In genomic region chr3:64164309-64164708, GRCh38 we compare ENCODE assay signal across 21 cellular contexts.
A peak's percentile ranks its signal among the peaks of the same experiment; 100 is the strongest.
DNase-seq lines count a peak whose midpoint lies in the region; ATAC-seq and TF ChIP-seq lines count a peak whose summit lies in the region.
"Had no signal": no experiment of that assay in that cellular context is flagged by ENCODE, and none has a peak within 500 bp of the region (broad histone marks: within the 10 kb centered on the region; RNA-seq: fewer than 3 reads in every experiment).

No MANE protein-coding gene starts in this region.

- H3K27me3 ChIP-seq in AG04450 (ENCODE audit: control insufficient read depth, insufficient read depth, low read length) (no peaks in the 10 kb centered on the region), RWPE2 (ENCODE audit: insufficient read depth, poor library complexity, severe bottlenecking) (no peaks in the 10 kb centered on the region), fibroblast of lung (ENCODE audit: control insufficient read depth, insufficient read depth, low read length) (no peaks in the 10 kb centered on the region), sigmoid colon (no peaks in the 10 kb centered on the region)
- no peaks in the 10 kb centered on the region for H3K27me3 ChIP-seq in naive thymus-derived CD4-positive, alpha-beta T cell (ENCODE audit: control insufficient read depth in 2 of 2, insufficient read depth in 2 of 2, low read length in 2 of 2)
- H3K27me3 ChIP-seq: BE2C, MG63 had no signal

- in situ Hi-C loops in GM13976 (cut with MboI; ENCODE audit: low sequenced_read_pairs, unreplicated experiment), result no loop called here

- no peak for TF ChIP-seq CTCF in AG04450 (IDR thresholded peaks at IDR 0.05; ENCODE audit: low read depth, low read length)
- TF ChIP-seq CTCF in RWPE2 (IDR thresholded peaks at IDR 0.05; ENCODE audit: poor library complexity, severe bottlenecking), result no peak
- no peak for TF ChIP-seq CTCF in fibroblast of lung (conservative IDR thresholded peaks at IDR 0.05 in 1 of 2, IDR thresholded peaks at IDR 0.05 in 1 of 2; ENCODE audit: low read depth in 1 of 2, low read length in 2 of 2)
- TF ChIP-seq CTCF in sigmoid colon (IDR thresholded peaks at IDR 0.05), result no peak
- TF ChIP-seq CTCF in GM13976 (IDR thresholded peaks at IDR 0.05; ENCODE audit: borderline replicate concordance, control extremely low read depth, extremely low read depth, insufficient read depth, missing control alignments), result no peak

- no peaks in the 10 kb centered on the region for H3K4me1 Mint-ChIP-seq in activated T-helper 1 cell treated with anti-CD3 and anti-CD28 coated beads, Interleukin-12 subunit alpha, Interleukin-12 subunit beta, Interleukin-2, Interleukin-4 antibody, amounts not matched to agents 30 ng/mL and 10 ng/mL and 1 ng/mL, durations not matched to agents 14 hours and 24 hours and 36 hours (ENCODE audit: low read depth)
- H3K4me1 Mint-ChIP-seq in naive thymus-derived CD4-positive, alpha-beta T cell, result no peaks in the 10 kb centered on the region
- H3K4me1 Mint-ChIP-seq: activated naive CD8-positive, alpha-beta T cell treated with anti-CD3 and anti-CD28 coated beads, Interleukin-2, amount 10 ng/mL, durations not matched to agents 7 days and 5 days had no signal

- H3K9ac ChIP-seq in fibroblast of lung (ENCODE audit: insufficient read depth, low read length), result no peak overlapping the region

- DNase-seq in AG04450 (ENCODE audit: low read depth, low spot score) (no peak), RWPE2 (ENCODE audit: low spot score) (no peak), fibroblast of lung (ENCODE audit: low read depth in 2 of 2) (peak in 1 of 2 donors; percentile 54), sigmoid colon (no peak), NCI-H187 (lab: John Stamatoyannopoulos, UW) (no peak), GM13976 (ENCODE audit: low spot score) (no peak)
- no peak for DNase-seq in activated T-helper 1 cell treated with anti-CD3 and anti-CD28 coated beads, Interleukin-12 subunit alpha, Interleukin-12 subunit beta, Interleukin-2, Interleukin-4 antibody, amounts not matched to agents 30 ng/mL and 10 ng/mL and 1 ng/mL, durations not matched to agents 14 hours and 24 hours and 36 hours (ENCODE audit: low spot score)
- no peak for DNase-seq in naive thymus-derived CD4-positive, alpha-beta T cell
- DNase-seq: activated naive CD8-positive, alpha-beta T cell treated with anti-CD3 and anti-CD28 coated beads, Interleukin-2, amount 10 ng/mL, durations not matched to agents 7 days and 5 days; BE2C; DMS79 treated with DMSO at 0.1 percent for 48 hours; effector CD8-positive, alpha-beta T cell; left ventricle myocardium superior; MG63; mucosa of descending colon; NCI-H1436; psoas muscle; stimulated activated CD4-positive, alpha-beta T cell treated with anti-CD3 and anti-CD28 coated beads, Interleukin-4, amount 100 ng/mL, for 1 hour; stimulated activated naive CD4-positive, alpha-beta T cell treated with Interleukin-2 at 50 U/mL for 16 hours had no signal

- H4K20me1 ChIP-seq in fibroblast of lung (ENCODE audit: control insufficient read depth, extremely low read depth, insufficient read depth, low read length), result no peaks in the 10 kb centered on the region

- H3K4me2 ChIP-seq in fibroblast of lung (ENCODE audit: extremely low read depth, insufficient read depth, low read length), result no peak overlapping the region

- H3K4me3 ChIP-seq in AG04450 (ENCODE audit: low read depth, low read length), result no peak overlapping the region
- no peak overlapping the region for H3K4me3 ChIP-seq in RWPE2 (ENCODE audit: severe bottlenecking)
- no peak overlapping the region for H3K4me3 ChIP-seq in fibroblast of lung (replicated peaks in 1 of 4; ENCODE audit: control extremely low read depth in 1 of 4, insufficient read depth in 1 of 4, low read depth in 3 of 4, low read length in 4 of 4)
- no peak overlapping the region for H3K4me3 ChIP-seq in sigmoid colon
- H3K4me3 ChIP-seq in naive thymus-derived CD4-positive, alpha-beta T cell (ENCODE audit: low read length), result no peak overlapping the region
- H3K4me3 ChIP-seq: MG63, mucosa of descending colon, psoas muscle had no signal

- no peaks in the 10 kb centered on the region for H3K9me3 Mint-ChIP-seq in activated T-helper 1 cell treated with anti-CD3 and anti-CD28 coated beads, Interleukin-12 subunit alpha, Interleukin-12 subunit beta, Interleukin-2, Interleukin-4 antibody, amounts not matched to agents 30 ng/mL and 10 ng/mL and 1 ng/mL, durations not matched to agents 14 hours and 24 hours and 36 hours
- peaks cover 0 to 5% (median 2%) of the 10 kb centered on the region in 11 donors for H3K9me3 Mint-ChIP-seq in naive thymus-derived CD4-positive, alpha-beta T cell
- H3K9me3 Mint-ChIP-seq: activated naive CD8-positive, alpha-beta T cell treated with anti-CD3 and anti-CD28 coated beads, Interleukin-2, amount 10 ng/mL, durations not matched to agents 7 days and 5 days; T-helper 2 cell treated with Interferon-gamma antibody and Interleukin-4, amounts not matched to agents 5 μg/mL and 100 μg/mL, for 36 hours had no signal

- CTCF ChIA-PET in AG04450 (lab: Charles Lee), result interaction anchor here (0.6 kb wide), 1 partner anchor 80 kb away, joined by 3 read pairs; no protein-coding TSS in a partner anchor
- CTCF ChIA-PET in naive thymus-derived CD4-positive, alpha-beta T cell (lab: Charles Lee), result no interaction called here

- peaks cover 12% of the 10 kb centered on the region for H3K27me3 Mint-ChIP-seq in activated T-helper 1 cell treated with anti-CD3 and anti-CD28 coated beads, Interleukin-12 subunit alpha, Interleukin-12 subunit beta, Interleukin-2, Interleukin-4 antibody, amounts not matched to agents 30 ng/mL and 10 ng/mL and 1 ng/mL, durations not matched to agents 14 hours and 24 hours and 36 hours (ENCODE audit: insufficient read depth)
- peaks cover 7 to 28% (median 10%) of the 10 kb centered on the region in 5 donors for H3K27me3 Mint-ChIP-seq in naive thymus-derived CD4-positive, alpha-beta T cell

- no peak for TF ChIP-seq EP300 in sigmoid colon (IDR thresholded peaks at IDR 0.05)

- no peaks in the 10 kb centered on the region for H3K36me3 ChIP-seq in RWPE2 (ENCODE audit: low read depth)
- H3K36me3 ChIP-seq in fibroblast of lung (ENCODE audit: control insufficient read depth, insufficient read depth, low read length), result peaks cover 2% of the 10 kb centered on the region
- peaks cover 4 to 11% (median 9%) of the 10 kb centered on the region in 4 donors for H3K36me3 ChIP-seq in sigmoid colon
- no peaks in the 10 kb centered on the region for H3K36me3 ChIP-seq in naive thymus-derived CD4-positive, alpha-beta T cell (ENCODE audit: control insufficient read depth in 2 of 3, insufficient read depth in 3 of 3, low read length in 3 of 3)
- H3K36me3 ChIP-seq: BE2C, MG63 had no signal

- H3K27ac ChIP-seq in AG04450 (ENCODE audit: low read depth, low read length), result peak overlapping the region; percentile 85
- H3K27ac ChIP-seq in RWPE2 (ENCODE audit: poor library complexity, severe bottlenecking), result peak overlapping the region; percentile 50
- H3K27ac ChIP-seq in fibroblast of lung (ENCODE audit: insufficient read depth, low read length), result peak overlapping the region; percentile 46
- H3K27ac ChIP-seq in sigmoid colon, result peak overlapping the region in 3 of 4 donors; percentile 23 to 64 (median 62)
- no peak overlapping the region for H3K27ac ChIP-seq in naive thymus-derived CD4-positive, alpha-beta T cell (ENCODE audit: low read depth, low read length)
- H3K27ac ChIP-seq: psoas muscle had no signal

- H3K4me3 Mint-ChIP-seq in activated T-helper 1 cell treated with anti-CD3 and anti-CD28 coated beads, Interleukin-12 subunit alpha, Interleukin-12 subunit beta, Interleukin-2, Interleukin-4 antibody, amounts not matched to agents 30 ng/mL and 10 ng/mL and 1 ng/mL, durations not matched to agents 14 hours and 24 hours and 36 hours, result no peak overlapping the region
- no peak overlapping the region for H3K4me3 Mint-ChIP-seq in naive thymus-derived CD4-positive, alpha-beta T cell
- H3K4me3 Mint-ChIP-seq: activated naive CD8-positive, alpha-beta T cell treated with anti-CD3 and anti-CD28 coated beads, Interleukin-2, amount 10 ng/mL, durations not matched to agents 7 days and 5 days; T-helper 2 cell treated with Interferon-gamma antibody and Interleukin-4, amounts not matched to agents 5 μg/mL and 100 μg/mL, for 36 hours had no signal

- no peak for TF ChIP-seq POLR2A in sigmoid colon (IDR thresholded peaks at IDR 0.05)

- H3K4me1 ChIP-seq in RWPE2 (ENCODE audit: insufficient read depth, poor library complexity, severe bottlenecking) (peaks cover 47% of the 10 kb centered on the region), fibroblast of lung (ENCODE audit: control insufficient read depth, extremely low read depth, insufficient read depth, low read length) (peaks cover 8% of the 10 kb centered on the region), sigmoid colon (peaks cover 0 to 84% (median 64%) of the 10 kb centered on the region in 4 donors)
- H3K4me1 ChIP-seq in naive thymus-derived CD4-positive, alpha-beta T cell (ENCODE audit: control insufficient read depth in 2 of 2, insufficient read depth in 2 of 2, low read length in 2 of 2), result no peaks in the 10 kb centered on the region
- H3K4me1 ChIP-seq: BE2C had no signal

- intact Hi-C loops in sigmoid colon (cut with DNase I), result no loop called here
- intact Hi-C loops in activated T-helper 1 cell treated with anti-CD3 and anti-CD28 coated beads, Interleukin-12 subunit alpha, Interleukin-12 subunit beta, Interleukin-2, Interleukin-4 antibody, amounts not matched to agents 30 ng/mL and 10 ng/mL and 1 ng/mL, durations not matched to agents 14 hours and 24 hours and 36 hours (cut with micrococcal nuclease), result no loop called here
- intact Hi-C loops in naive thymus-derived CD4-positive, alpha-beta T cell (cut with micrococcal nuclease), result no loop called here

- H3K9me3 ChIP-seq in AG04450 (ENCODE audit: control insufficient read depth, insufficient read depth, low read length) (no peaks in the 10 kb centered on the region), RWPE2 (ENCODE audit: severe bottlenecking) (no peaks in the 10 kb centered on the region), fibroblast of lung (ENCODE audit: control insufficient read depth, insufficient read depth, low read depth, low read length) (no peaks in the 10 kb centered on the region), sigmoid colon (no peaks in the 10 kb centered on the region)
- H3K9me3 ChIP-seq in naive thymus-derived CD4-positive, alpha-beta T cell (ENCODE audit: control insufficient read depth in 2 of 3, low read length in 3 of 3), result no peaks in the 10 kb centered on the region
- H3K9me3 ChIP-seq: BE2C, MG63, mucosa of descending colon, psoas muscle had no signal

- no peak overlapping the region for H3K27ac Mint-ChIP-seq in activated T-helper 1 cell treated with anti-CD3 and anti-CD28 coated beads, Interleukin-12 subunit alpha, Interleukin-12 subunit beta, Interleukin-2, Interleukin-4 antibody, amounts not matched to agents 30 ng/mL and 10 ng/mL and 1 ng/mL, durations not matched to agents 14 hours and 24 hours and 36 hours
- H3K27ac Mint-ChIP-seq in naive thymus-derived CD4-positive, alpha-beta T cell, result no peak overlapping the region
- H3K27ac Mint-ChIP-seq: activated naive CD8-positive, alpha-beta T cell treated with anti-CD3 and anti-CD28 coated beads, Interleukin-2, amount 10 ng/mL, durations not matched to agents 7 days and 5 days; T-helper 2 cell treated with Interferon-gamma antibody and Interleukin-4, amounts not matched to agents 5 μg/mL and 100 μg/mL, for 36 hours had no signal

- no peaks in the 10 kb centered on the region for H3K36me3 Mint-ChIP-seq in activated T-helper 1 cell treated with anti-CD3 and anti-CD28 coated beads, Interleukin-12 subunit alpha, Interleukin-12 subunit beta, Interleukin-2, Interleukin-4 antibody, amounts not matched to agents 30 ng/mL and 10 ng/mL and 1 ng/mL, durations not matched to agents 14 hours and 24 hours and 36 hours (ENCODE audit: low read depth)
- no peaks in the 10 kb centered on the region for H3K36me3 Mint-ChIP-seq in naive thymus-derived CD4-positive, alpha-beta T cell
- H3K36me3 Mint-ChIP-seq: activated naive CD8-positive, alpha-beta T cell treated with anti-CD3 and anti-CD28 coated beads, Interleukin-2, amount 10 ng/mL, durations not matched to agents 7 days and 5 days; IgD-negative memory B cell had no signal

- POLR2A ChIA-PET in AG04450 (lab: Yijun Ruan, JAX), result interaction anchor here (0.8 kb wide), 1 partner anchor 24 kb away, joined by 3 read pairs; no protein-coding TSS in a partner anchor
- POLR2A ChIA-PET in naive thymus-derived CD4-positive, alpha-beta T cell (lab: Charles Lee), result no interaction called here

- 91 to 95% methylated on average over 2 of the region's 2 CpGs for WGBS in sigmoid colon, 2 donors

- no peak for ATAC-seq in RWPE2 (ENCODE audit: low read depth)
- no peak for ATAC-seq in naive thymus-derived CD4-positive, alpha-beta T cell
- ATAC-seq: left ventricle myocardium superior, mucosa of descending colon, psoas muscle had no signal

- H2AFZ ChIP-seq in fibroblast of lung (ENCODE audit: low read length), result no peak overlapping the region

- H3K79me2 ChIP-seq in fibroblast of lung (ENCODE audit: control insufficient read depth, insufficient read depth, low read length), result no peaks in the 10 kb centered on the region
